In the genomic region with DNA sequence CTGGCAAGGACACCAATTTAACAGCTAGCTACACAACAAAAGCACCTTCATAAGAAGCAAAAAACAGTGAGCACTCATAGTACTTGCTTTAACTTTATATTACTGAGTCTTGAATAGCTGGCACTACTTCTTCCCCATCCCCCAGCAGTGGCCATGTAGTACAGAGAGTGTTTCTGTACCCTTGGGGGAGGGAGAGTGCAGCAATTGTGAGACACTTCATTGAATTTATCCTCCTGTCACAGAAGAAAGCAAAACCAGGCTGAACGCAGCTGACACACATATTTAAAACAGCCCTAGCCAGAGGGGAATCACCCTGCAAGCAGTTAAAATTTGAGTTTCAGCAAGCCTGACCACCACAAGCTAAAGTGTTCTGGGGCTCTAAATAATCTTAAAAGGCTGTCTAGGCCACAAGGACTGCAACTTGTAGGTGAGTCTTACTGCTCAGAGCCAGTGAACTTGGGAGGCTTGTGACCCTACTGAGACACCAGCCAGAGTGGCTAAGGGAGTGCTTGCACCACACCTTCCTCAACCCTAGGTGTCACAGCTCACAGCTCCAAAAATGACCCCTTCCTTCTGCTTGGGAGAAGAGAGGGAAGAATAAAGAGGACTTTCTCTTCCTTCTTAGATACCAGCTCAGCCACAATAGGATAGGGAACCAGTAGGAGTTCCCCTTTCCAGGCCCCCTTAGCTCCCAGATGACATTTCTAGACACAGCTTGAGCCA, we compare ENCODE assay signal across 17 cellular contexts.
DNase-seq lines count a peak whose midpoint lies in the region; ATAC-seq and TF ChIP-seq lines count a peak whose summit lies in the region.
"Had no signal": no experiment of that assay in that cellular context is flagged by ENCODE, and none has a peak within 500 bp of the region (broad histone marks: within the 10 kb centered on the region; RNA-seq: fewer than 3 reads in every experiment).

No MANE protein-coding gene starts in this region.

- H3K27me3 ChIP-seq in MM.1S (replicated peaks; ENCODE audit: insufficient read depth, low read length): no peaks in the 10 kb centered on the region
- no peaks in the 10 kb centered on the region for H3K27me3 ChIP-seq in left lung
- H3K27me3 ChIP-seq: BLaER1 treated with 17β-estradiol and CSF1 and Interleukin-3, amounts not matched to agents 10 nM and 100 nM had no signal

- H3K36me3 Mint-ChIP-seq in activated T-helper 2 cell treated with anti-CD3 and anti-CD28 coated beads, Interferon-gamma antibody, Interleukin-2, Interleukin-4, amounts not matched to agents 10 μg/mL and 5 μg/mL and 100 μg/mL, durations not matched to agents 14 hours and 24 hours and 36 hours (ENCODE audit: low read depth): no peaks in the 10 kb centered on the region

- no peak overlapping the region for H3K4me3 ChIP-seq in MM.1S (ENCODE audit: low read length)
- H3K4me3 ChIP-seq in left lung: no peak overlapping the region
- H3K4me3 ChIP-seq: BLaER1 treated with 17β-estradiol and CSF1 and Interleukin-3, amounts not matched to agents 10 nM and 100 nM; prostate gland had no signal

- no peaks in the 10 kb centered on the region for H3K27me3 Mint-ChIP-seq in activated T-helper 2 cell treated with anti-CD3 and anti-CD28 coated beads, Interferon-gamma antibody, Interleukin-2, Interleukin-4, amounts not matched to agents 10 μg/mL and 5 μg/mL and 100 μg/mL, durations not matched to agents 14 hours and 24 hours and 36 hours (ENCODE audit: low read depth)

- H2AFZ ChIP-seq in MM.1S (ENCODE audit: low read length): peak overlapping the region; percentile 24

- H3K9me3 Mint-ChIP-seq in activated T-helper 2 cell treated with anti-CD3 and anti-CD28 coated beads, Interferon-gamma antibody, Interleukin-2, Interleukin-4, amounts not matched to agents 10 μg/mL and 5 μg/mL and 100 μg/mL, durations not matched to agents 14 hours and 24 hours and 36 hours: peaks cover 25% of the 10 kb centered on the region

- no peaks in the 10 kb centered on the region for H3K9me3 ChIP-seq in MM.1S (replicated peaks; ENCODE audit: insufficient read depth, low read length)
- H3K9me3 ChIP-seq in left lung: peaks cover 0 to 4% of the 10 kb centered on the region in 2 donors
- H3K9me3 ChIP-seq: BLaER1 treated with 17β-estradiol and CSF1 and Interleukin-3, amounts not matched to agents 10 nM and 100 nM; prostate gland had no signal

- H3K4me2 ChIP-seq in MM.1S (ENCODE audit: low read depth, low read length): peak overlapping the region; percentile 2; the same call in 1 of the 2 replicates

- no peaks in the 10 kb centered on the region for H3K4me1 Mint-ChIP-seq in activated T-helper 2 cell treated with anti-CD3 and anti-CD28 coated beads, Interferon-gamma antibody, Interleukin-2, Interleukin-4, amounts not matched to agents 10 μg/mL and 5 μg/mL and 100 μg/mL, durations not matched to agents 14 hours and 24 hours and 36 hours (ENCODE audit: low read depth)

- H3K4me3 Mint-ChIP-seq in activated T-helper 2 cell treated with anti-CD3 and anti-CD28 coated beads, Interferon-gamma antibody, Interleukin-2, Interleukin-4, amounts not matched to agents 10 μg/mL and 5 μg/mL and 100 μg/mL, durations not matched to agents 14 hours and 24 hours and 36 hours (ENCODE audit: low read depth): no peak overlapping the region

- no peaks in the 10 kb centered on the region for H3K79me2 ChIP-seq in MM.1S (ENCODE audit: low read length)

- H3K36me3 ChIP-seq in MM.1S (replicated peaks; ENCODE audit: insufficient read depth, low read length) (no peaks in the 10 kb centered on the region), left lung (no peaks in the 10 kb centered on the region)
- H3K36me3 ChIP-seq: BLaER1 treated with 17β-estradiol and CSF1 and Interleukin-3, amounts not matched to agents 10 nM and 100 nM; prostate gland had no signal

- H3K9me2 ChIP-seq in MM.1S (replicated peaks; ENCODE audit: insufficient read depth, low read length): no peaks in the 10 kb centered on the region

- H4K20me1 ChIP-seq in MM.1S (ENCODE audit: insufficient read depth, low read length): no peaks in the 10 kb centered on the region
- H4K20me1 ChIP-seq: BLaER1 treated with 17β-estradiol and CSF1 and Interleukin-3, amounts not matched to agents 10 nM and 100 nM had no signal

- no peaks in the 10 kb centered on the region for H3F3A ChIP-seq in MM.1S (ENCODE audit: insufficient read depth, low read length)

- H3K9ac ChIP-seq in MM.1S (ENCODE audit: low read length): no peak overlapping the region

- intact Hi-C loops in left lung (cut with DNase I): no loop called here
- intact Hi-C loops in sciatic nerve (cut with DNase I): no loop called here
- intact Hi-C loops in activated T-helper 2 cell treated with anti-CD3 and anti-CD28 coated beads, Interferon-gamma antibody, Interleukin-2, Interleukin-4, amounts not matched to agents 10 μg/mL and 5 μg/mL and 100 μg/mL, durations not matched to agents 14 hours and 24 hours and 36 hours (cut with micrococcal nuclease): no loop called here

- ATAC-seq in left lung: peak; percentile 46
- peak; percentile 84 for ATAC-seq in sciatic nerve
- ATAC-seq in GM21737 (IDR thresholded peaks at IDR 0.05; ENCODE audit: unreplicated experiment): no peak

- DNase-seq in MM.1S (peak; percentile 74), cerebellar cortex (ENCODE audit: low spot score) (peak; percentile 3), left lung (no peak), sciatic nerve (ENCODE audit: low spot score) (no peak), RKO (ENCODE audit: low spot score) (no peak)
- no peak for DNase-seq in activated T-cell treated with anti-CD3 and anti-CD28 coated beads, Interleukin-2, amount 50 U/mL, for 1 hour
- no peak for DNase-seq in activated T-helper 2 cell treated with anti-CD3 and anti-CD28 coated beads, Interferon-gamma antibody, Interleukin-2, Interleukin-4, amounts not matched to agents 10 μg/mL and 5 μg/mL and 100 μg/mL, durations not matched to agents 14 hours and 24 hours and 36 hours (ENCODE audit: low spot score)
- DNase-seq: activated CD8-positive, alpha-beta memory T cell treated with anti-CD3 and anti-CD28 coated beads for 24 hours; activated naive CD4-positive, alpha-beta T cell; central memory CD4-positive, alpha-beta T cell; Karpas-422; NCI-H1694 treated with DMSO at 0.1 percent for 48 hours; NCI-H774; SHP77 treated with DMSO at 0.1 percent for 48 hours had no signal

- no peak for TF ChIP-seq CTCF in MM.1S (IDR thresholded peaks at IDR 0.05; ENCODE audit: low read length)
- TF ChIP-seq CTCF in left lung (IDR thresholded peaks at IDR 0.05): no peak

- no peak overlapping the region for H3K27ac Mint-ChIP-seq in activated T-helper 2 cell treated with anti-CD3 and anti-CD28 coated beads, Interferon-gamma antibody, Interleukin-2, Interleukin-4, amounts not matched to agents 10 μg/mL and 5 μg/mL and 100 μg/mL, durations not matched to agents 14 hours and 24 hours and 36 hours

- H3K27ac ChIP-seq in MM.1S (ENCODE audit: low read length) (peak overlapping the region; percentile 8; the same call in 1 of the 2 replicates), left lung (peak overlapping the region in 1 of 2 donors; percentile 15)
- H3K27ac ChIP-seq: BLaER1 treated with 17β-estradiol and CSF1 and Interleukin-3, amounts not matched to agents 10 nM and 100 nM; prostate gland had no signal

- H3K4me1 ChIP-seq in MM.1S (ENCODE audit: low read length) (no peaks in the 10 kb centered on the region), left lung (peaks cover 0 to 6% of the 10 kb centered on the region in 2 donors)
- H3K4me1 ChIP-seq: prostate gland had no signal

Comparison
In these comparisons a context has a peak if more than half of its experiments do, and no peak if none do; other contexts are left out.
1. DNase-seq: peak in MM.1S (single experiment) and cerebellar cortex (single experiment); none in left lung (0 of 2), sciatic nerve (single experiment), activated T-cell treated with anti-CD3 and anti-CD28 coated beads, Interleukin-2, amount 50 U/mL, for 1 hour (single experiment), activated T-helper 2 cell treated with anti-CD3 and anti-CD28 coated beads, Interferon-gamma antibody, Interleukin-2, Interleukin-4, amounts not matched to agents 10 μg/mL and 5 μg/mL and 100 μg/mL, durations not matched to agents 14 hours and 24 hours and 36 hours (single experiment) and RKO (single experiment).